ENCODE assay signal across 1 cellular context in the genomic region with DNA sequence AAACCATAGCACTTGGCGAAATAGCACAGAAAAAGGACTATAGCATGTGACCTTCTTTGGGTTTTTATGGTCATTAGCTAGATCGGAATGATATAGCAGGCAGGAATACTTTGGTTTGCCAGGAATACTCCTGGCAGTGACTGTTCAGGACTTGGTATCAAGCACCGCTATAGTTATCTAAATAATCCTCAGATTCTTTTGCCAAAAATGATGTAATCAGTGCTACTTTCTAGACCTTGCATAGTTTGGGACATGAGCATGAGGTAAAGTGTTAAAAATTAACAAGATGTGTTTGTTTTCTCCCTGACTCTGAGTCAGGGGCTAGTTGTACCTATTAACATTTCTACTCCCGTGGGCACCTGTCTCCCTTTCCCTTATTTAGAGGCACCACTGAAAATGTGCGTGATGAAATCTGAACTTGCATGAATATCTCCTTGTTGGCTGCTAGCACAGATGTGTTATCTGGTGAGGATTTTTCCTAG.
TF ChIP-seq lines count a peak whose summit lies in the region.

No MANE protein-coding gene starts in this region.

TF ChIP-seq in HepG2, 621 proteins besides CTCF, POLR2A, EP300 and RAD21 (continued from another document and continues in another):
- peak; percentile 60 for TF ChIP-seq FOXP4 (CRISPR knock-in tag; IDR thresholded peaks at IDR 0.05)
- peak; percentile 62; the same call in 1 of the 2 replicates for TF ChIP-seq SOX5 (CRISPR knock-in tag; IDR thresholded peaks at IDR 0.05; ENCODE audit: borderline replicate concordance)
- no peak for TF ChIP-seq ZNF292 (CRISPR knock-in tag; IDR thresholded peaks at IDR 0.05; ENCODE audit: borderline replicate concordance, low read depth)
- 0 out of 2 replicates have a peak, but pooled peaks have one; percentile 25 for TF ChIP-seq MAX (IDR thresholded peaks at IDR 0.05)
- TF ChIP-seq TBX3 (IDR thresholded peaks at IDR 0.05; ENCODE audit: borderline replicate concordance) = no peak
- TF ChIP-seq FOXA3 (CRISPR knock-in tag; IDR thresholded peaks at IDR 0.05) = 0 out of 2 replicates have a peak, but pooled peaks have one; percentile 36
- TF ChIP-seq KAT2B (IDR thresholded peaks at IDR 0.05; ENCODE audit: borderline replicate concordance, low read depth, low read length) = no peak
- TF ChIP-seq MED1 (CRISPR knock-in tag; IDR thresholded peaks at IDR 0.05) = peak; percentile 61
- TF ChIP-seq NONO (IDR thresholded peaks at IDR 0.05) = no peak
- TF ChIP-seq NONO (CRISPR knock-in tag; conservative IDR thresholded peaks at IDR 0.05) = no peak
- TF ChIP-seq CREB3 (CRISPR knock-in tag; IDR thresholded peaks at IDR 0.05) = no peak
- TF ChIP-seq FOSL2 (CRISPR knock-in tag; IDR thresholded peaks at IDR 0.05) = peak; percentile 68
- TF ChIP-seq, protein P1, sequence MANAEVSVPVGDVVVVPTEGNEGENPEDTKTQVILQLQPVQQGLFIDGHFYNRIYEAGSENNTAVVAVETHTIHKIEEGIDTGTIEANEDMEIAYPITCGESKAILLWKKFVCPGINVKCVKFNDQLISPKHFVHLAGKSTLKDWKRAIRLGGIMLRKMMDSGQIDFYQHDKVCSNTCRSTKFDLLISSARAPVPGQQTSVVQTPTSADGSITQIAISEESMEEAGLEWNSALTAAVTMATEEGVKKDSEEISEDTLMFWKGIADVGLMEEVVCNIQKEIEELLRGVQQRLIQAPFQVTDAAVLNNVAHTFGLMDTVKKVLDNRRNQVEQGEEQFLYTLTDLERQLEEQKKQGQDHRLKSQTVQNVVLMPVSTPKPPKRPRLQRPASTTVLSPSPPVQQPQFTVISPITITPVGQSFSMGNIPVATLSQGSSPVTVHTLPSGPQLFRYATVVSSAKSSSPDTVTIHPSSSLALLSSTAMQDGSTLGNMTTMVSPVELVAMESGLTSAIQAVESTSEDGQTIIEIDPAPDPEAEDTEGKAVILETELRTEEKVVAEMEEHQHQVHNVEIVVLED (CRISPR knock-in tag; IDR thresholded peaks at IDR 0.05; ENCODE audit: borderline replicate concordance) = no peak
- no peak for TF ChIP-seq ZNF225 (CRISPR knock-in tag; IDR thresholded peaks at IDR 0.05)
- TF ChIP-seq, protein P2, sequence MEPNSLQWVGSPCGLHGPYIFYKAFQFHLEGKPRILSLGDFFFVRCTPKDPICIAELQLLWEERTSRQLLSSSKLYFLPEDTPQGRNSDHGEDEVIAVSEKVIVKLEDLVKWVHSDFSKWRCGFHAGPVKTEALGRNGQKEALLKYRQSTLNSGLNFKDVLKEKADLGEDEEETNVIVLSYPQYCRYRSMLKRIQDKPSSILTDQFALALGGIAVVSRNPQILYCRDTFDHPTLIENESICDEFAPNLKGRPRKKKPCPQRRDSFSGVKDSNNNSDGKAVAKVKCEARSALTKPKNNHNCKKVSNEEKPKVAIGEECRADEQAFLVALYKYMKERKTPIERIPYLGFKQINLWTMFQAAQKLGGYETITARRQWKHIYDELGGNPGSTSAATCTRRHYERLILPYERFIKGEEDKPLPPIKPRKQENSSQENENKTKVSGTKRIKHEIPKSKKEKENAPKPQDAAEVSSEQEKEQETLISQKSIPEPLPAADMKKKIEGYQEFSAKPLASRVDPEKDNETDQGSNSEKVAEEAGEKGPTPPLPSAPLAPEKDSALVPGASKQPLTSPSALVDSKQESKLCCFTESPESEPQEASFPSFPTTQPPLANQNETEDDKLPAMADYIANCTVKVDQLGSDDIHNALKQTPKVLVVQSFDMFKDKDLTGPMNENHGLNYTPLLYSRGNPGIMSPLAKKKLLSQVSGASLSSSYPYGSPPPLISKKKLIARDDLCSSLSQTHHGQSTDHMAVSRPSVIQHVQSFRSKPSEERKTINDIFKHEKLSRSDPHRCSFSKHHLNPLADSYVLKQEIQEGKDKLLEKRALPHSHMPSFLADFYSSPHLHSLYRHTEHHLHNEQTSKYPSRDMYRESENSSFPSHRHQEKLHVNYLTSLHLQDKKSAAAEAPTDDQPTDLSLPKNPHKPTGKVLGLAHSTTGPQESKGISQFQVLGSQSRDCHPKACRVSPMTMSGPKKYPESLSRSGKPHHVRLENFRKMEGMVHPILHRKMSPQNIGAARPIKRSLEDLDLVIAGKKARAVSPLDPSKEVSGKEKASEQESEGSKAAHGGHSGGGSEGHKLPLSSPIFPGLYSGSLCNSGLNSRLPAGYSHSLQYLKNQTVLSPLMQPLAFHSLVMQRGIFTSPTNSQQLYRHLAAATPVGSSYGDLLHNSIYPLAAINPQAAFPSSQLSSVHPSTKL (CRISPR knock-in tag; IDR thresholded peaks at IDR 0.05) = peak; percentile 85
- peak; percentile 23; the same call in 1 of the 2 replicates for TF ChIP-seq POGZ (CRISPR knock-in tag; IDR thresholded peaks at IDR 0.05)
- no peak for TF ChIP-seq ZNF441 (CRISPR knock-in tag; IDR thresholded peaks at IDR 0.05; ENCODE audit: borderline replicate concordance)
- peak; percentile 72 for TF ChIP-seq GFI1 (CRISPR knock-in tag; IDR thresholded peaks at IDR 0.05; ENCODE audit: borderline replicate concordance)
- peak; percentile 40; the same call in 1 of the 2 replicates for TF ChIP-seq ARID3A (IDR thresholded peaks at IDR 0.05; ENCODE audit: low read depth, low read length)
- TF ChIP-seq DDIT3 (CRISPR knock-in tag; IDR thresholded peaks at IDR 0.05) = no peak
- TF ChIP-seq NCOR1 (IDR thresholded peaks at IDR 0.05; ENCODE audit: borderline replicate concordance, low read length) = no peak
- peak; percentile 69 for TF ChIP-seq ISL2 (CRISPR knock-in tag; IDR thresholded peaks at IDR 0.05)
- TF ChIP-seq ZBTB33 (CRISPR knock-in tag; IDR thresholded peaks at IDR 0.05) = no peak
- TF ChIP-seq CEBPB (IDR thresholded peaks at IDR 0.05; ENCODE audit: borderline replicate concordance, low read depth, low read length) = peak; percentile 62; the same call in 1 of the 2 replicates
- TF ChIP-seq ZSCAN20 (CRISPR knock-in tag; IDR thresholded peaks at IDR 0.05; ENCODE audit: borderline replicate concordance) = no peak
- TF ChIP-seq HOMEZ (CRISPR knock-in tag; IDR thresholded peaks at IDR 0.05; ENCODE audit: low read depth) = peak; percentile 82; the same call in 1 of the 2 replicates
- TF ChIP-seq JUN (CRISPR knock-in tag; IDR thresholded peaks at IDR 0.05) = peak; percentile 59; the same call in 1 of the 2 replicates
- peak; percentile 83 for TF ChIP-seq GATAD2A (CRISPR knock-in tag; IDR thresholded peaks at IDR 0.05)
- no peak for TF ChIP-seq RBAK (CRISPR knock-in tag; IDR thresholded peaks at IDR 0.05)
- 0 out of 2 replicates have a peak, but pooled peaks have one; percentile 34 for TF ChIP-seq ZNF547 (CRISPR knock-in tag; IDR thresholded peaks at IDR 0.05)
- TF ChIP-seq CREB1 (IDR thresholded peaks at IDR 0.05) = no peak
- TF ChIP-seq CREB1 (CRISPR knock-in tag; IDR thresholded peaks at IDR 0.05) = peak; percentile 30; the same call in 1 of the 2 replicates
- TF ChIP-seq TEAD3 (CRISPR knock-in tag; optimal IDR thresholded peaks at IDR 0.05; ENCODE audit: borderline replicate concordance) = peak; percentile 14
- TF ChIP-seq ZNF781 (CRISPR knock-in tag; IDR thresholded peaks at IDR 0.05; ENCODE audit: borderline replicate concordance, not compliant biosample characterization) = no peak
- peak; percentile 48; the same call in 1 of the 2 replicates for TF ChIP-seq ZNF644 (CRISPR knock-in tag; IDR thresholded peaks at IDR 0.05; ENCODE audit: low read depth)
- TF ChIP-seq SOX6 (IDR thresholded peaks at IDR 0.05) = no peak
- peak; percentile 49; the same call in 1 of the 2 replicates for TF ChIP-seq SOX6 (CRISPR knock-in tag; IDR thresholded peaks at IDR 0.05)
- TF ChIP-seq ZNF12 (CRISPR knock-in tag; IDR thresholded peaks at IDR 0.05) = peak; percentile 56; the same call in 1 of the 2 replicates
- peak; percentile 29; the same call in 1 of the 2 replicates for TF ChIP-seq RARA (CRISPR knock-in tag; IDR thresholded peaks at IDR 0.05)
- peak; percentile 68; the same call in 1 of the 2 replicates for TF ChIP-seq MBD4 (IDR thresholded peaks at IDR 0.05; ENCODE audit: borderline replicate concordance, low read length)
- peak; percentile 54; the same call in 1 of the 2 replicates for TF ChIP-seq HNF1B (CRISPR knock-in tag; IDR thresholded peaks at IDR 0.05)
